8 cellular contexts compared by ENCODE assay signal in genomic region chr1:35882586-35882944, GRCh38. TPM values are rescaled to one million over a fixed set of nuclear protein-coding genes. Genes with fewer than 3 reads are reported as not detected.
A peak's percentile ranks its signal among the peaks of the same experiment; 100 is the strongest.
DNase-seq lines count a peak whose midpoint lies in the region; ATAC-seq, FAIRE-seq and TF ChIP-seq lines count a peak whose summit lies in the region.

No MANE protein-coding gene starts in this region.

- TF ChIP-seq CTCF in kidney (IDR thresholded peaks at IDR 0.05; ENCODE audit: borderline replicate concordance, extremely low read depth, insufficient read depth): no peak

- POLR2A ChIA-PET in activated CD4-positive, alpha-beta T cell treated with anti-CD3 and anti-CD28 coated beads for 36 hours (lab: Charles Lee): interaction anchor here (1.1 kb wide), 1 partner anchor 48 kb away, joined by 6 read pairs; the partner anchor contains the start of gene AGO3

- H3K36me3 Mint-ChIP-seq in activated CD4-positive, alpha-beta T cell treated with anti-CD3 and anti-CD28 coated beads for 36 hours (ENCODE audit: low read depth): no peaks in the 10 kb centered on the region
- no peaks in the 10 kb centered on the region for H3K36me3 Mint-ChIP-seq in activated naive CD8-positive, alpha-beta T cell treated with anti-CD3 and anti-CD28 coated beads, Interleukin-2, amount 50 U/mL, for 24 hours (ENCODE audit: low read depth)

- CTCF ChIA-PET in activated CD4-positive, alpha-beta T cell treated with anti-CD3 and anti-CD28 coated beads for 36 hours (lab: Charles Lee): interaction anchor here (0.5 to 2.8 kb wide), 8 partner anchors 9 to 484 kb away, joined by 3 to 17 read pairs (median 3); partner anchors contain the start of genes AGO3 and CLSPN

- peak; percentile 1 for ATAC-seq in activated CD4-positive, alpha-beta T cell treated with anti-CD3 and anti-CD28 coated beads for 36 hours
- no peak for ATAC-seq in activated naive CD8-positive, alpha-beta T cell treated with anti-CD3 and anti-CD28 coated beads, Interleukin-2, amount 50 U/mL, for 24 hours
- ATAC-seq in HG02981 (IDR thresholded peaks at IDR 0.05; ENCODE audit: unreplicated experiment): no peak

- H3K4me1 Mint-ChIP-seq in activated CD4-positive, alpha-beta T cell treated with anti-CD3 and anti-CD28 coated beads for 36 hours: peaks cover 44% of the 10 kb centered on the region
- H3K4me1 Mint-ChIP-seq in activated naive CD8-positive, alpha-beta T cell treated with anti-CD3 and anti-CD28 coated beads, Interleukin-2, amount 50 U/mL, for 24 hours: peaks cover 42% of the 10 kb centered on the region

- no peaks in the 10 kb centered on the region for H3K27me3 ChIP-seq in subcutaneous abdominal adipose tissue (ENCODE audit: control insufficient read depth in 5 of 5, insufficient read depth in 4 of 5, low read length in 5 of 5)

- H3K4me3 ChIP-seq in kidney (ENCODE audit: low read length in 2 of 2) (peak overlapping the region; percentile 26 to 100), subcutaneous abdominal adipose tissue (ENCODE audit: low read depth in 1 of 5, low read length in 5 of 5) (peak overlapping the region in 4 of 5 donors; percentile 25 to 99 (median 68))

- H3K27ac ChIP-seq in kidney (ENCODE audit: low read depth in 2 of 2, low read length in 2 of 2) (no peak overlapping the region), subcutaneous abdominal adipose tissue (ENCODE audit: low read depth, low read length) (no peak overlapping the region)

- H3K4me1 ChIP-seq in kidney (ENCODE audit: control insufficient read depth in 1 of 2, insufficient read depth in 1 of 2, low read depth in 1 of 2, low read length in 2 of 2) (peaks cover 0 to 9% of the 10 kb centered on the region in 2 donors), subcutaneous abdominal adipose tissue (ENCODE audit: control insufficient read depth in 5 of 5, insufficient read depth in 5 of 5, low read length in 5 of 5) (peaks cover 2 to 33% (median 24%) of the 10 kb centered on the region in 5 donors)

- H3K9me3 ChIP-seq in kidney (ENCODE audit: control insufficient read depth in 1 of 2, low read length in 2 of 2) (no peaks in the 10 kb centered on the region), subcutaneous abdominal adipose tissue (ENCODE audit: control insufficient read depth in 5 of 5, low read length in 5 of 5) (no peaks in the 10 kb centered on the region)

- H3K9ac ChIP-seq in kidney (ENCODE audit: low read length in 2 of 2) (peak overlapping the region in 1 of 2 donors; percentile 53), subcutaneous abdominal adipose tissue (ENCODE audit: low read length in 5 of 5) (no peak overlapping the region)

- peak overlapping the region; percentile 73 for H3K27ac Mint-ChIP-seq in activated CD4-positive, alpha-beta T cell treated with anti-CD3 and anti-CD28 coated beads for 36 hours
- no peak overlapping the region for H3K27ac Mint-ChIP-seq in activated naive CD8-positive, alpha-beta T cell treated with anti-CD3 and anti-CD28 coated beads, Interleukin-2, amount 50 U/mL, for 24 hours

- no peaks in the 10 kb centered on the region for H3K9me3 Mint-ChIP-seq in activated CD4-positive, alpha-beta T cell treated with anti-CD3 and anti-CD28 coated beads for 36 hours (ENCODE audit: low read depth)
- no peaks in the 10 kb centered on the region for H3K9me3 Mint-ChIP-seq in activated naive CD8-positive, alpha-beta T cell treated with anti-CD3 and anti-CD28 coated beads, Interleukin-2, amount 50 U/mL, for 24 hours

- intact Hi-C loops in activated CD4-positive, alpha-beta T cell treated with anti-CD3 and anti-CD28 coated beads for 36 hours (cut with DNase I, micrococcal nuclease): loop anchor here (2.0 to 10.0 kb wide), 6 partner anchors 72 to 850 kb away; partner anchors contain the start of genes ADPRS (in 1 of the 2), PSMB2 (in 1 of the 2), STK40 (in 1 of the 2) and TEKT2 (in 1 of the 2)
- intact Hi-C loops in kidney (cut with DNase I): no loop called here

- H3K27me3 Mint-ChIP-seq in activated CD4-positive, alpha-beta T cell treated with anti-CD3 and anti-CD28 coated beads for 36 hours: no peaks in the 10 kb centered on the region
- peaks cover 3% of the 10 kb centered on the region for H3K27me3 Mint-ChIP-seq in activated naive CD8-positive, alpha-beta T cell treated with anti-CD3 and anti-CD28 coated beads, Interleukin-2, amount 50 U/mL, for 24 hours

- peak overlapping the region; percentile 20 for H3K4me3 Mint-ChIP-seq in activated CD4-positive, alpha-beta T cell treated with anti-CD3 and anti-CD28 coated beads for 36 hours
- H3K4me3 Mint-ChIP-seq in activated naive CD8-positive, alpha-beta T cell treated with anti-CD3 and anti-CD28 coated beads, Interleukin-2, amount 50 U/mL, for 24 hours: peak overlapping the region; percentile 90

- no peaks in the 10 kb centered on the region for H3K36me3 ChIP-seq in kidney (ENCODE audit: control insufficient read depth in 1 of 2, insufficient read depth in 2 of 2, low read length in 2 of 2)
- H3K36me3 ChIP-seq in subcutaneous abdominal adipose tissue (ENCODE audit: control insufficient read depth in 5 of 5, insufficient read depth in 5 of 5, low read length in 5 of 5): no peaks in the 10 kb centered on the region

- DNase-seq in activated CD4-positive, alpha-beta T cell treated with anti-CD3 and anti-CD28 coated beads for 36 hours: peak; percentile 7
- no peak for DNase-seq in activated CD4-positive, alpha-beta T cell treated with anti-CD3 and anti-CD28 coated beads for 48 hours
- no peak for DNase-seq in activated naive CD8-positive, alpha-beta T cell treated with anti-CD3 and anti-CD28 coated beads, Interleukin-2, amount 50 U/mL, for 24 hours
- DNase-seq in kidney (no peak), germinal center (ENCODE audit: low spot score) (no peak)
- DNase-seq in stimulated activated naive CD4-positive, alpha-beta T cell treated with Interleukin-2 at 50 U/mL for 16 hours (lab: John Stamatoyannopoulos, UW): no peak

- no peak for FAIRE-seq in kidney (lab: Jason Lieb, UNC)

RNA-seq across cellular contexts. Expression of gene AGO1, which starts 0.4 kb away (rescaled TPM):
- 10 to 100 TPM; 31.5 to 34.6 TPM for total RNA-seq in activated CD4-positive, alpha-beta T cell treated with anti-CD3 and anti-CD28 coated beads for 36 hours
- total RNA-seq in kidney: 21.4 TPM
- 3.3 TPM for polyA plus RNA-seq in kidney (ENCODE audit: insufficient read depth, low read depth, low replicate concordance)

RNA-seq across cellular contexts. Expression of gene AGO3, which starts 48.3 kb away (rescaled TPM):
- 10 to 100 TPM; 23.3 to 33.8 TPM for total RNA-seq in activated CD4-positive, alpha-beta T cell treated with anti-CD3 and anti-CD28 coated beads for 36 hours
- 28.2 TPM for total RNA-seq in kidney
- 2.8 TPM for polyA plus RNA-seq in kidney (ENCODE audit: insufficient read depth, low read depth, low replicate concordance)
